24 cellular contexts compared by ENCODE assay signal in the genomic region with DNA sequence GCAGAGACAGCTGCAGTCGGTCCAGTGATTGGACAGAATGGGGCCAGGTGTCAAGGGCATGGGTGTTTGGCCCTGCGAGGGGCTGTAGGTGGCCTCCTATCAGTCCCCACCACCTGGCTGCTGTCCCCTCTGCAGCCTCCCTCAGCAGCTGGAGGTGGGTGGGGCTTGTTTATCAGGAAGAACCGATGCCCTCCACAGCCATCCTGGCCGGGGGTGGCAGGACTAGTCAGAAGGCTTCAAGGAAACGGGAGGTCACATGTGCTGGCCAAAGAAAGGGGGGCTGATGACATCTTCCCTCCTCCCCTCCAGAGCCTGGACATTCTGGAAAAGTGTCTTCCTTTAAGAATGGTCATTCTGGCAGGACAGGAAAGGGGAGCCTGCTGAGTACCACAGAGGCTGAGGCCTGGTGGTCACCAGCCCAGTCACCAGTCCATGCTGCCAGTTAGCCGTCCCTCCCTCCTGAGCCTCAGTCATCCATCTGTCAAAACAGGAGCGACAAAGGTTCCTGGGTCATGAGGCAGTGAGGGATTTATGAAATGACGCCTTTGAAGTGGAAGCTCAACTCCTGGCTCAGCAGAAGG. TPM values are rescaled to one million over a fixed set of nuclear protein-coding genes. Genes with fewer than 3 reads are reported as not detected.
A peak's percentile ranks its signal among the peaks of the same experiment; 100 is the strongest.
DNase-seq lines count a peak whose midpoint lies in the region; TF ChIP-seq lines count a peak whose summit lies in the region.
"Had no signal": no experiment of that assay in that cellular context is flagged by ENCODE, and none has a peak within 500 bp of the region (broad histone marks: within the 10 kb centered on the region; RNA-seq: fewer than 3 reads in every experiment).

No MANE protein-coding gene starts in this region.

- H3K9ac ChIP-seq in mesendoderm (ENCODE audit: low read length) = no peak overlapping the region
- H3K9ac ChIP-seq: parathyroid adenoma had no signal

- H2AK5ac ChIP-seq in mesendoderm (ENCODE audit: low read length) = no peak overlapping the region

- no peak overlapping the region for H4K8ac ChIP-seq in mesendoderm (ENCODE audit: low read depth, low read length)

- no peak overlapping the region for H3K56ac ChIP-seq in mesendoderm (ENCODE audit: low read length)

- intact Hi-C loops in dorsolateral prefrontal cortex (cut with DNase I) = no loop called here

- no peaks in the 10 kb centered on the region for H3K4me1 ChIP-seq in mesendoderm (ENCODE audit: control insufficient read depth, low read depth, low read length)

- WGBS in mesendoderm (ENCODE audit: extremely low coverage, insufficient coverage, low lambda C conversion rate) = no CpG with 5 or more reads among the region's 8 CpGs

- no peak overlapping the region for H2BK5ac ChIP-seq in mesendoderm (ENCODE audit: low read length)

- no peak overlapping the region for H4K5ac ChIP-seq in mesendoderm (ENCODE audit: low read length)

- H3K4ac ChIP-seq in mesendoderm (ENCODE audit: low read depth, low read length) = no peak overlapping the region

- H3K18ac ChIP-seq in mesendoderm (ENCODE audit: low read length) = no peak overlapping the region

- H2BK120ac ChIP-seq in mesendoderm (ENCODE audit: low read depth, low read length) = no peak overlapping the region

- no peak overlapping the region for H3K4me3 ChIP-seq in dorsolateral prefrontal cortex
- H3K4me3 ChIP-seq in mesendoderm (ENCODE audit: low read length) = no peak overlapping the region
- H3K4me3 ChIP-seq: heart left ventricle, MG63, upper lobe of left lung had no signal

- H3K79me1 ChIP-seq in mesendoderm (ENCODE audit: low read length) = no peaks in the 10 kb centered on the region

- H3K27ac ChIP-seq in dorsolateral prefrontal cortex (peak overlapping the region in 37 of 59 donors; percentile 1 to 77 (median 42)), mesendoderm (ENCODE audit: low read depth, low read length) (no peak overlapping the region)
- H3K27ac ChIP-seq: parathyroid adenoma, upper lobe of left lung, VCaP had no signal

- no peak overlapping the region for H2BK15ac ChIP-seq in mesendoderm (replicated peaks; ENCODE audit: low read depth)

- DNase-seq in EL (peak; percentile 35), NCI-H524 treated with DMSO at 0.1 percent for 48 hours (lab: John Stamatoyannopoulos, UW) (peak; percentile 40), dorsolateral prefrontal cortex (no peak), mesendoderm (peak; percentile 27), NCI-H345 (lab: John Stamatoyannopoulos, UW) (no peak), NCI-H1417 (lab: John Stamatoyannopoulos, UW) (no peak), cortex of kidney (lab: John Stamatoyannopoulos, UW) (no peak)
- no peak for DNase-seq in stimulated activated CD4-positive, alpha-beta T cell treated with anti-CD3 and anti-CD28 coated beads, Interleukin-2, amount 100 ng/mL, for 24 hours
- DNase-seq: activated CD4-positive, alpha-beta T cell treated with anti-CD3 and anti-CD28 coated beads, Interleukin-2, amount 50 U/mL, for 4 hours; activated gamma-delta T cell treated with Interleukin-2 at 50 U/mL for 16 hours; CD8-positive, alpha-beta T cell; central memory CD4-positive, alpha-beta T cell; effector memory CD8-positive, alpha-beta T cell; mammary epithelial cell; MG63; naive B cell; NCI-H1694 treated with DMSO at 0.1 percent for 48 hours; NCI-H446; stimulated activated naive CD8-positive, alpha-beta T cell treated with anti-CD3 and anti-CD28 coated beads, Interleukin-15, Interleukin-2, amounts not matched to agents 100 U/mL and 50 U/mL, for 24 hours; SW 1271 had no signal

- TF ChIP-seq CTCF in dorsolateral prefrontal cortex (IDR thresholded peaks at IDR 0.05 in 54 of 56, conservative IDR thresholded peaks at IDR 0.05 in 2 of 56; ENCODE audit: low read depth in 1 of 56, partially characterized antibody in 56 of 56) = no peak

- H3K36me3 ChIP-seq in mesendoderm (ENCODE audit: control insufficient read depth, insufficient read depth, low read length) = no peaks in the 10 kb centered on the region

- H3K4me2 ChIP-seq in mesendoderm (ENCODE audit: low read length) = no peak overlapping the region

- no peaks in the 10 kb centered on the region for H3K79me2 ChIP-seq in mesendoderm (ENCODE audit: control insufficient read depth, insufficient read depth, low read length)

- H3K27me3 ChIP-seq in dorsolateral prefrontal cortex (no peaks in the 10 kb centered on the region), mesendoderm (ENCODE audit: insufficient read depth, low read length, poor library complexity) (no peaks in the 10 kb centered on the region)
- H3K27me3 ChIP-seq: heart left ventricle, MG63, upper lobe of left lung had no signal

- H3K23ac ChIP-seq in mesendoderm (ENCODE audit: low read length) = no peak overlapping the region

RNA-seq across cellular contexts. Expression of a gene that starts 4.1 kb away (rescaled TPM):
- 10 to 100 TPM; 19.5 to 41.4 (median 28.6) TPM for total RNA-seq in dorsolateral prefrontal cortex
- 17.0 TPM for polyA plus RNA-seq in mesendoderm (2013, experiment 1 of 2)
- 17.2 TPM for polyA plus RNA-seq in mesendoderm (2013, experiment 2 of 2)

RNA-seq across cellular contexts. Expression of a gene that starts 29.1 kb away (rescaled TPM):
- total RNA-seq in dorsolateral prefrontal cortex = 1 to 10 TPM; 1.1 to 5.7 (median 2.8) TPM
- 91.0 TPM for polyA plus RNA-seq in mesendoderm (2013, experiment 1 of 2)
- polyA plus RNA-seq in mesendoderm (2013, experiment 2 of 2) = 89.8 TPM

RNA-seq across cellular contexts. Expression of a gene that starts 29.5 kb away (rescaled TPM):
- total RNA-seq in dorsolateral prefrontal cortex = 10 to 100 TPM; 15.8 to 37.3 (median 25.6) TPM
- 39.7 TPM for polyA plus RNA-seq in mesendoderm (2013, experiment 1 of 2)
- 40.9 TPM for polyA plus RNA-seq in mesendoderm (2013, experiment 2 of 2)

RNA-seq across cellular contexts. Expression of a gene that starts 49.1 kb away (rescaled TPM):
- 1 to 10 TPM in 110 of 120 experiments, under 1 TPM in 10; 0.25 to 4.8 (median 1.9) TPM for total RNA-seq in dorsolateral prefrontal cortex
- not detected for polyA plus RNA-seq in mesendoderm (2013, experiment 1 of 2)
- not detected for polyA plus RNA-seq in mesendoderm (2013, experiment 2 of 2)
- polyA plus RNA-seq: mammary epithelial cell had no signal

Comparison
In these comparisons a context has a peak if more than half of its experiments do, and no peak if none do; other contexts are left out.
1. DNase-seq: peak in EL (single experiment), NCI-H524 treated with DMSO at 0.1 percent for 48 hours (single experiment) and mesendoderm (single experiment); none in dorsolateral prefrontal cortex (0 of 10), NCI-H345 (single experiment), NCI-H1417 (0 of 3), stimulated activated CD4-positive, alpha-beta T cell treated with anti-CD3 and anti-CD28 coated beads, Interleukin-2, amount 100 ng/mL, for 24 hours (0 of 2) and cortex of kidney (single experiment).